In the genomic region with DNA sequence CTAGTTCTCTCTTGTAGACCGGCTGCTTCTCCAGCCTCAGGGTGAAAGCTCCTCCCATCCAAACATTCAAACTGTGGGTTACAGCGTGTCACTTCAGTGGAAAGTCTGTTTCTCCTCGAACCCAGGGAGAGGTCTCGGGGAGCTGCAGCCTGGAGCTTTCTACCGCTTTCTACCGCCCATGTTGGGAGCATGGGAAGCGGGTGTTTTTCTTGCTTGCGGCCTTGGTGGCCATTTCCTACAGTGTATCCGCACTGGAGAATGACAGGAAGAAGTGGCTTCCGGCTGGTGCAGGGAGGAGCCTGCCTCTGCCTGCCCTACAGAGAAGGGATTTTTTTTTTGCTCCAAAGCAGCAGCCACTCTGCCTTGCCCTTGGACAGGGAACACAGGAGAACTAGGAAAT, we compare ENCODE assay signal across 13 cellular contexts. TPM values are rescaled to one million over a fixed set of nuclear protein-coding genes. Genes with fewer than 3 reads are reported as not detected.
A peak's percentile ranks its signal among the peaks of the same experiment; 100 is the strongest.
DNase-seq lines count a peak whose midpoint lies in the region; ATAC-seq, FAIRE-seq and TF ChIP-seq lines count a peak whose summit lies in the region.
"Had no signal": no experiment of that assay in that cellular context is flagged by ENCODE, and none has a peak within 500 bp of the region (broad histone marks: within the 10 kb centered on the region; RNA-seq: fewer than 3 reads in every experiment).

No MANE protein-coding gene starts in this region.

- FAIRE-seq in endothelial cell of umbilical vein (lab: Jason Lieb, UNC), result peak; percentile 98
- FAIRE-seq: K562 had no signal

- no peak overlapping the region for H3T11ph ChIP-seq in H9 (ENCODE audit: low read length)

- H3K9me3 Mint-ChIP-seq in T-cell (peaks cover 2 to 8% (median 4%) of the 10 kb centered on the region in 3 donors), H9 (no peaks in the 10 kb centered on the region), Calu3 (ENCODE audit: low read depth, unreplicated experiment) (peaks cover 3% of the 10 kb centered on the region)
- H3K9me3 Mint-ChIP-seq in naive thymus-derived CD8-positive, alpha-beta T cell, result peaks cover 0 to 4% (median 0%) of the 10 kb centered on the region in 9 donors

- no peaks in the 10 kb centered on the region for H3K23me2 ChIP-seq in H9 (ENCODE audit: insufficient read length, low read depth, low read length, poor library complexity, severe bottlenecking)

- H2AK5ac ChIP-seq in H9 (ENCODE audit: insufficient read length, low read length), result no peak overlapping the region

- TF ChIP-seq POLR2A in endothelial cell of umbilical vein (IDR thresholded peaks at IDR 0.05; ENCODE audit: low read depth, low read length), result peak; percentile 27

- no peak overlapping the region for H3K23ac ChIP-seq in H9 (ENCODE audit: insufficient read length, low read depth, low read length)

- H3K9ac ChIP-seq in BLaER1 (peak overlapping the region; percentile 59), endothelial cell of umbilical vein (replicated peaks; ENCODE audit: extremely low read depth, insufficient read depth, low read length) (no peak overlapping the region), H9 (ENCODE audit: extremely low read depth, insufficient read length, low read length) (no peak overlapping the region)

- no peak overlapping the region for H3K18ac ChIP-seq in H9 (ENCODE audit: insufficient read length, low read depth, low read length)

- peak overlapping the region; percentile 53 to 72 (median 55) for H3K4me3 Mint-ChIP-seq in T-cell
- H3K4me3 Mint-ChIP-seq in naive thymus-derived CD8-positive, alpha-beta T cell, result peak overlapping the region; percentile 40 to 82 (median 60)
- H3K4me3 Mint-ChIP-seq in H9, result no peak overlapping the region
- no peak overlapping the region for H3K4me3 Mint-ChIP-seq in Calu3 (ENCODE audit: low read depth, unreplicated experiment)

- H3K79me1 ChIP-seq in H9 (ENCODE audit: insufficient read depth, low read depth, low read length, poor library complexity, severe bottlenecking), result no peaks in the 10 kb centered on the region

- H3K27ac Mint-ChIP-seq in T-cell, result peak overlapping the region; percentile 84 to 89
- peak overlapping the region; percentile 10 to 90 (median 79) for H3K27ac Mint-ChIP-seq in naive thymus-derived CD8-positive, alpha-beta T cell
- H3K27ac Mint-ChIP-seq in H9, result no peak overlapping the region
- H3K27ac Mint-ChIP-seq in Calu3 (ENCODE audit: unreplicated experiment), result no peak overlapping the region

- H2BK120ac ChIP-seq in H9 (ENCODE audit: low read depth, low read length, poor library complexity, severe bottlenecking), result no peak overlapping the region

- H4K5ac ChIP-seq in H9 (ENCODE audit: insufficient read length, low read depth, low read length), result no peak overlapping the region

- BruUV-seq in endothelial cell of umbilical vein (replicated peaks; lab: Mats Ljungman, UMichigan) (no TSS peak), Calu3 (replicated peaks; lab: Mats Ljungman, UMichigan) (no TSS peak)

- H3K4me1 Mint-ChIP-seq in T-cell (peaks cover 65 to 68% (median 66%) of the 10 kb centered on the region in 3 donors), H9 (peaks cover 3 to 8% of the 10 kb centered on the region in 2 experiments), Calu3 (ENCODE audit: low read depth, unreplicated experiment) (peaks cover 17% of the 10 kb centered on the region)
- H3K4me1 Mint-ChIP-seq in naive thymus-derived CD8-positive, alpha-beta T cell, result peaks cover 40 to 70% (median 56%) of the 10 kb centered on the region in 4 donors

- H2BK5ac ChIP-seq in H9 (ENCODE audit: insufficient read length, low read length), result no peak overlapping the region

- H3K27ac ChIP-seq in BLaER1 (peak overlapping the region; percentile 78), endothelial cell of umbilical vein (ENCODE audit: insufficient read depth, low read depth, low read length) (peak overlapping the region; percentile 59), H9 (ENCODE audit: insufficient read length, low read depth, low read length) (no peak overlapping the region)
- H3K27ac ChIP-seq: SK-N-MC had no signal

- no peaks in the 10 kb centered on the region for H4K20me1 ChIP-seq in BLaER1
- no peaks in the 10 kb centered on the region for H4K20me1 ChIP-seq in endothelial cell of umbilical vein (replicated peaks; ENCODE audit: control insufficient read depth, extremely low read depth, insufficient read depth, low read length)
- no peaks in the 10 kb centered on the region for H4K20me1 ChIP-seq in H9 (ENCODE audit: control insufficient read depth, insufficient read depth, insufficient read length)

- H4K91ac ChIP-seq in H9 (ENCODE audit: insufficient read length, low read depth, low read length), result no peak overlapping the region

- H3K4me2 ChIP-seq in BLaER1 (peak overlapping the region; percentile 74), endothelial cell of umbilical vein (ENCODE audit: insufficient read depth, low read length) (peak overlapping the region; percentile 63), H9 (ENCODE audit: insufficient read depth, insufficient read length, low read length) (no peak overlapping the region)

- H2AFZ ChIP-seq in endothelial cell of umbilical vein (ENCODE audit: low read depth, low read length) (peak overlapping the region; percentile 79), H9 (ENCODE audit: low read length) (no peak overlapping the region)

- H4K8ac ChIP-seq in H9 (replicated peaks; ENCODE audit: insufficient read length, low read depth, low read length), result no peak overlapping the region

- H3K36me3 ChIP-seq in BLaER1, result no peaks in the 10 kb centered on the region
- no peaks in the 10 kb centered on the region for H3K36me3 ChIP-seq in endothelial cell of umbilical vein (ENCODE audit: control insufficient read depth in 2 of 2, extremely low read depth in 1 of 2, insufficient read depth in 2 of 2, low read length in 2 of 2)

- no peak overlapping the region for H2BK20ac ChIP-seq in H9 (ENCODE audit: low read depth, low read length, poor library complexity, severe bottlenecking)

- no peak overlapping the region for H3K4ac ChIP-seq in H9 (ENCODE audit: low read depth, low read length)

- H3K36me3 Mint-ChIP-seq in T-cell (peaks cover 7% of the 10 kb centered on the region), H9 (ENCODE audit: insufficient read depth in 1 of 3, low read depth in 3 of 3) (no peaks in the 10 kb centered on the region; a peak in 1 of 7 replicates), Calu3 (ENCODE audit: insufficient read depth, unreplicated experiment) (no peaks in the 10 kb centered on the region)
- no peaks in the 10 kb centered on the region for H3K36me3 Mint-ChIP-seq in naive thymus-derived CD8-positive, alpha-beta T cell

- H3K9me3 ChIP-seq in BLaER1, result peaks cover 24% of the 10 kb centered on the region
- H3K9me3 ChIP-seq in endothelial cell of umbilical vein (replicated peaks; ENCODE audit: control insufficient read depth, insufficient read depth, low read length), result no peaks in the 10 kb centered on the region
- no peaks in the 10 kb centered on the region for H3K9me3 ChIP-seq in H9 (ENCODE audit: control insufficient read depth, low read depth, low read length)

- ATAC-seq in T-cell (replicated peaks in 1 of 4), result peak in 2 of 4 experiments; percentile 51 to 62
- peak; percentile 64 to 67 for ATAC-seq in naive thymus-derived CD8-positive, alpha-beta T cell
- ATAC-seq: K562 had no signal

- H3K56ac ChIP-seq in H9 (ENCODE audit: insufficient read length, low read depth, low read length), result no peak overlapping the region

- intact Hi-C loops in endothelial cell of umbilical vein (cut with micrococcal nuclease) (loop anchor here (1.0 to 5.0 kb wide), 2 partner anchors 89 to 571 kb away; no protein-coding TSS in a partner anchor), Calu3 (cut with micrococcal nuclease; ENCODE audit: unreplicated experiment) (no loop called here)

- no peak overlapping the region for H3K14ac ChIP-seq in H9 (ENCODE audit: insufficient read depth, low read length)

- peak in 4 of 34 experiments; percentile 18 to 38 (median 27) for DNase-seq in T-cell
- peak; percentile 90 for DNase-seq in endothelial cell of umbilical vein (ENCODE audit: low read depth, low spot score)
- peak in 3 of 10 donors; percentile 12 to 60 (median 20) for DNase-seq in naive thymus-derived CD8-positive, alpha-beta T cell
- no peak for DNase-seq in H9
- DNase-seq in Calu3, result no peak
- no peak for DNase-seq in HEK293T (ENCODE audit: extremely low spot score)
- DNase-seq in putamen (ENCODE audit: low spot score), result no peak
- DNase-seq: activated CD8-positive, alpha-beta memory T cell treated with anti-CD3 and anti-CD28 coated beads, Interleukin-2, amount 50 U/mL, for 4 hours; NCI-H345 had no signal

- H3K27me3 ChIP-seq in BLaER1 (no peaks in the 10 kb centered on the region), endothelial cell of umbilical vein (ENCODE audit: control insufficient read depth in 2 of 2, insufficient read depth in 2 of 2, low read length in 2 of 2) (no peaks in the 10 kb centered on the region), H9 (ENCODE audit: insufficient read depth, low read length) (no peaks in the 10 kb centered on the region)

- dilution Hi-C loops in endothelial cell of umbilical vein (cut with MboI; ENCODE audit: extremely low pct_ligation_motif_present, low sequenced_read_pairs), result no loop called here

- POLR2A ChIA-PET in T-cell (lab: Charles Lee), result interaction anchor here (0.6 to 0.9 kb wide), 4 partner anchors 21 to 834 kb away, joined by 3 to 4 read pairs (median 3); a partner anchor contains a TSS
- POLR2A ChIA-PET in endothelial cell of umbilical vein (lab: Charles Lee), result interaction anchor here (0.6 to 1.4 kb wide), 2 partner anchors 9 to 21 kb away, joined by 3 to 9 read pairs; a partner anchor contains a TSS
- POLR2A ChIA-PET in naive thymus-derived CD8-positive, alpha-beta T cell (lab: Charles Lee), result interaction anchor here (0.9 to 6.6 kb wide), 5 partner anchors 10 to 265 kb away, joined by 4 to 91 read pairs (median 4); a partner anchor contains a TSS
- POLR2A ChIA-PET in HEK293T (lab: Yijun Ruan, JAX), result no interaction called here

- CTCF ChIA-PET in T-cell (lab: Charles Lee) (interaction anchor here (0.8 to 1.9 kb wide), 3 partner anchors 17 to 18 kb away, joined by 3 to 6 read pairs (median 5); no protein-coding TSS in a partner anchor), endothelial cell of umbilical vein (lab: Charles Lee) (interaction anchor here (0.8 to 1.4 kb wide), 9 partner anchors 9 to 473 kb away, joined by 3 to 15 read pairs (median 3); no protein-coding TSS in a partner anchor), Calu3 (lab: Charles Lee) (no interaction called here), HEK293T (lab: Yijun Ruan, JAX) (no interaction called here)

- WGBS in H9 (ENCODE audit: extremely low coverage, insufficient read length, low lambda C conversion rate), result no CpG with 5 or more reads among the region's 10 CpGs

- TF ChIP-seq CTCF in endothelial cell of umbilical vein (IDR thresholded peaks at IDR 0.05; ENCODE audit: extremely low read depth in 1 of 2, insufficient read depth in 1 of 2, low read depth in 1 of 2, low read length in 2 of 2) (no peak), H9 (conservative IDR thresholded peaks at IDR 0.05) (no peak), Calu3 (IDR thresholded peaks at IDR 0.05; ENCODE audit: unreplicated experiment) (no peak)

- no peak overlapping the region for H2BK15ac ChIP-seq in H9 (ENCODE audit: low read depth, low read length)

- H2BK12ac ChIP-seq in H9 (ENCODE audit: insufficient read length, low read depth, low read length), result no peak overlapping the region

- H3K4me3 ChIP-seq in BLaER1 (no peak overlapping the region), endothelial cell of umbilical vein (replicated peaks in 1 of 3; ENCODE audit: insufficient read depth in 1 of 3, low read depth in 1 of 3, low read length in 3 of 3) (no peak overlapping the region)
- H3K4me3 ChIP-seq: coronary artery, K562, SK-N-MC had no signal

- no peaks in the 10 kb centered on the region for H3K9me1 ChIP-seq in endothelial cell of umbilical vein (replicated peaks; ENCODE audit: control insufficient read depth, extremely low read depth, insufficient read depth, low read length)

- H3K79me2 ChIP-seq in endothelial cell of umbilical vein (ENCODE audit: control insufficient read depth, insufficient read depth, low read length), result no peaks in the 10 kb centered on the region
- no peaks in the 10 kb centered on the region for H3K79me2 ChIP-seq in H9 (ENCODE audit: insufficient read depth, low read length)

- H3K27me3 Mint-ChIP-seq in T-cell, result no peaks in the 10 kb centered on the region
- H3K27me3 Mint-ChIP-seq in naive thymus-derived CD8-positive, alpha-beta T cell, result no peaks in the 10 kb centered on the region
- peaks cover 5% of the 10 kb centered on the region for H3K27me3 Mint-ChIP-seq in H9 (ENCODE audit: low read depth)
- no peaks in the 10 kb centered on the region for H3K27me3 Mint-ChIP-seq in Calu3 (ENCODE audit: unreplicated experiment)

- H3K4me1 ChIP-seq in BLaER1 (peaks cover 60% of the 10 kb centered on the region), endothelial cell of umbilical vein (ENCODE audit: control insufficient read depth, extremely low read depth, insufficient read depth, low read length) (peaks cover 21% of the 10 kb centered on the region), H9 (ENCODE audit: insufficient read depth, low read length) (no peaks in the 10 kb centered on the region)

RNA-seq across cellular contexts. Expression of a gene that starts 21.2 kb away (rescaled TPM):
- total RNA-seq in T-cell (100 to 1,000 TPM; 123 to 253 (median 233) TPM), endothelial cell of umbilical vein (89.6 and 91.3 TPM in 2 replicates), H9 (2021) (95.0 and 109 TPM in 2 replicates), Calu3 (2022) (208 and 240 TPM in 2 replicates)
- polyA plus RNA-seq in endothelial cell of umbilical vein, result 46.0 and 63.3 TPM in 2 replicates
- 50.0 and 63.4 TPM in 2 replicates for polyA plus RNA-seq in endothelial cell of umbilical vein (2011; cell fraction: cytosol; rRNA removed)
- polyA plus RNA-seq in endothelial cell of umbilical vein (2011; cell fraction: nucleus; rRNA removed), result 22.0 and 22.8 TPM in 2 replicates
- polyA plus RNA-seq in endothelial cell of umbilical vein (2012), result 52.4 and 76.4 TPM in 2 replicates
- polyA minus RNA-seq in endothelial cell of umbilical vein, result 16.9 and 24.7 TPM in 2 replicates
- polyA minus RNA-seq in endothelial cell of umbilical vein (2011; cell fraction: cytosol; rRNA and poly(A)+ RNA removed), result 34.5 TPM
- polyA minus RNA-seq in endothelial cell of umbilical vein (2011; cell fraction: nucleus; rRNA and poly(A)+ RNA removed), result 15.7 and 25.6 TPM in 2 replicates
- 100 to 1,000 TPM; 201 to 222 TPM for total RNA-seq in naive thymus-derived CD8-positive, alpha-beta T cell
- polyA plus RNA-seq in naive thymus-derived CD8-positive, alpha-beta T cell, result 100 to 1,000 TPM; 122 to 142 (median 134) TPM

Comparison
In these comparisons a context has a peak if more than half of its experiments do, and no peak if none do; other contexts are left out.
1. H3K27ac Mint-ChIP-seq: peak in T-cell (2 of 2) and naive thymus-derived CD8-positive, alpha-beta T cell (10 of 10); none in H9 (0 of 3) and Calu3 (single experiment).
2. H3K4me3 Mint-ChIP-seq: peak in T-cell (3 of 3) and naive thymus-derived CD8-positive, alpha-beta T cell (10 of 10); none in H9 (0 of 2) and Calu3 (single experiment).
3. CTCF ChIA-PET loops: an anchor here in T-cell (0.8 to 1.9 kb wide) and endothelial cell of umbilical vein (0.8 to 1.4 kb wide); none called in Calu3 and HEK293T.